ENCODE assay signal across 21 cellular contexts in genomic region chr7:28356619-28357018, GRCh38. TPM values are rescaled to one million over a fixed set of nuclear protein-coding genes. Genes with fewer than 3 reads are reported as not detected.
DNase-seq lines count a peak whose midpoint lies in the region; ATAC-seq lines count a peak whose summit lies in the region.
"Had no signal": no experiment of that assay in that cellular context is flagged by ENCODE, and none has a peak within 500 bp of the region (broad histone marks: within the 10 kb centered on the region; RNA-seq: fewer than 3 reads in every experiment).

No MANE protein-coding gene starts in this region.

- H3K4me1 Mint-ChIP-seq in CD4-positive, alpha-beta memory T cell: peaks cover 0 to 1% (median 0%) of the 10 kb centered on the region in 4 donors
- H3K4me1 Mint-ChIP-seq in activated naive CD8-positive, alpha-beta T cell treated with anti-CD3 and anti-CD28 coated beads for 36 hours: no peaks in the 10 kb centered on the region
- H3K4me1 Mint-ChIP-seq: activated B cell treated with CpG ODN at 0.5 μM for 24 hours; natural killer cell; stimulated activated naive CD8-positive, alpha-beta T cell treated with anti-CD3 and anti-CD28 coated beads, Interleukin-15, amount 100 ng/mL, for 72 hours had no signal

- no peaks in the 10 kb centered on the region for H3K9me3 ChIP-seq in CD4-positive, alpha-beta memory T cell (ENCODE audit: control insufficient read depth in 1 of 2, low read length in 2 of 2)

- no peaks in the 10 kb centered on the region for H3K36me3 Mint-ChIP-seq in CD4-positive, alpha-beta memory T cell
- H3K36me3 Mint-ChIP-seq in activated naive CD8-positive, alpha-beta T cell treated with anti-CD3 and anti-CD28 coated beads for 36 hours: no peaks in the 10 kb centered on the region
- H3K36me3 Mint-ChIP-seq: brain, natural killer cell, T-cell had no signal

- CTCF ChIA-PET in CD4-positive, alpha-beta memory T cell (lab: Charles Lee; ENCODE audit: partially characterized antibody): no interaction called here

- H3K4me3 Mint-ChIP-seq in CD4-positive, alpha-beta memory T cell: no peak overlapping the region
- H3K4me3 Mint-ChIP-seq in activated naive CD8-positive, alpha-beta T cell treated with anti-CD3 and anti-CD28 coated beads for 36 hours: no peak overlapping the region
- H3K4me3 Mint-ChIP-seq: activated B cell treated with CpG ODN at 0.5 μM for 24 hours; activated T-cell treated with anti-CD3 and anti-CD28 coated beads, Interleukin-2, amount 50 U/mL, for 4 hours; brain; CD4-positive, alpha-beta T cell; IgD-negative memory B cell; natural killer cell; stimulated activated naive CD8-positive, alpha-beta T cell treated with anti-CD3 and anti-CD28 coated beads, Interleukin-15, amount 100 ng/mL, for 72 hours; T-cell had no signal

- no peak overlapping the region for H3K27ac Mint-ChIP-seq in CD4-positive, alpha-beta memory T cell
- H3K27ac Mint-ChIP-seq in activated naive CD8-positive, alpha-beta T cell treated with anti-CD3 and anti-CD28 coated beads for 36 hours: no peak overlapping the region
- H3K27ac Mint-ChIP-seq: activated B cell treated with CpG ODN at 0.5 μM for 24 hours; CD4-positive, alpha-beta T cell; IgD-negative memory B cell; natural killer cell; stimulated activated naive CD8-positive, alpha-beta T cell treated with anti-CD3 and anti-CD28 coated beads, Interleukin-15, amount 100 ng/mL, for 72 hours; T-cell had no signal

- no peaks in the 10 kb centered on the region for H3K27me3 ChIP-seq in CD4-positive, alpha-beta memory T cell (ENCODE audit: insufficient read depth, low read length)

- no peaks in the 10 kb centered on the region for H3K4me1 ChIP-seq in CD4-positive, alpha-beta memory T cell (ENCODE audit: insufficient read depth, low read length)

- H3K4me3 ChIP-seq in CD4-positive, alpha-beta memory T cell (ENCODE audit: low read length in 2 of 2): no peak overlapping the region

- POLR2A ChIA-PET in CD4-positive, alpha-beta memory T cell (lab: Charles Lee; ENCODE audit: partially characterized antibody): no interaction called here

- H3K27me3 Mint-ChIP-seq in CD4-positive, alpha-beta memory T cell: no peaks in the 10 kb centered on the region
- no peaks in the 10 kb centered on the region for H3K27me3 Mint-ChIP-seq in activated naive CD8-positive, alpha-beta T cell treated with anti-CD3 and anti-CD28 coated beads for 36 hours
- H3K27me3 Mint-ChIP-seq: CD4-positive, alpha-beta T cell; IgD-negative memory B cell; stimulated activated naive CD8-positive, alpha-beta T cell treated with anti-CD3 and anti-CD28 coated beads, Interleukin-15, amount 100 ng/mL, for 72 hours had no signal

- no peaks in the 10 kb centered on the region for H3K36me3 ChIP-seq in CD4-positive, alpha-beta memory T cell (ENCODE audit: insufficient read depth, low read length)

- no peaks in the 10 kb centered on the region for H3K9me3 Mint-ChIP-seq in CD4-positive, alpha-beta memory T cell
- H3K9me3 Mint-ChIP-seq in activated naive CD8-positive, alpha-beta T cell treated with anti-CD3 and anti-CD28 coated beads for 36 hours: no peaks in the 10 kb centered on the region
- H3K9me3 Mint-ChIP-seq: activated B cell treated with CpG ODN at 0.5 μM for 24 hours; activated T-cell treated with anti-CD3 and anti-CD28 coated beads, Interleukin-2, amount 50 U/mL, for 4 hours; CD4-positive, alpha-beta T cell; IgD-negative memory B cell; natural killer cell; stimulated activated naive CD8-positive, alpha-beta T cell treated with anti-CD3 and anti-CD28 coated beads, Interleukin-15, amount 100 ng/mL, for 72 hours; T-cell had no signal

- ATAC-seq in left cardiac atrium (peak; percentile 11 to 17), Right ventricle myocardium inferior (no peak)
- ATAC-seq: activated T-cell treated with anti-CD3 and anti-CD28 coated beads, Interleukin-2, amount 50 U/mL, for 4 hours; natural killer cell; stimulated activated naive CD8-positive, alpha-beta T cell treated with anti-CD3 and anti-CD28 coated beads, Interleukin-15, amount 100 ng/mL, for 72 hours; T-cell had no signal

- no peak overlapping the region for H3K27ac ChIP-seq in CD4-positive, alpha-beta memory T cell (ENCODE audit: low read depth, low read length)

- intact Hi-C loops in left cardiac atrium (cut with DNase I): no loop called here
- intact Hi-C loops in Right ventricle myocardium inferior (cut with DNase I): no loop called here
- intact Hi-C loops in CD4-positive, alpha-beta memory T cell (cut with micrococcal nuclease): no loop called here

- DNase-seq in DMS53 (lab: John Stamatoyannopoulos, UW) (peak; percentile 74), DMS53 treated with DMSO at 0.1 percent for 48 hours (lab: John Stamatoyannopoulos, UW; ENCODE audit: unreplicated experiment) (no peak), left cardiac atrium (no peak), Right ventricle myocardium inferior (ENCODE audit: missing footprints) (no peak), SK-N-DZ (ENCODE audit: low spot score) (peak; percentile 56), pons (ENCODE audit: low spot score) (peak; percentile 32)
- no peak for DNase-seq in CD4-positive, alpha-beta memory T cell
- DNase-seq in activated naive CD8-positive, alpha-beta T cell treated with anti-CD3 and anti-CD28 coated beads for 36 hours: no peak
- DNase-seq: 8988T; activated B cell treated with CpG ODN at 0.5 μM for 24 hours; activated CD4-positive, alpha-beta T cell treated with anti-CD3 and anti-CD28 coated beads, Interleukin-2, amount 50 U/mL, for 1 hour; activated naive CD4-positive, alpha-beta T cell; activated T-cell treated with anti-CD3 and anti-CD28 coated beads, Interleukin-2, amount 50 U/mL, for 4 hours; CD4-positive, alpha-beta T cell; natural killer cell; NCI-H1048; small intestine; stimulated activated naive CD8-positive, alpha-beta T cell treated with anti-CD3 and anti-CD28 coated beads, Interleukin-15, amount 100 ng/mL, for 72 hours; T-cell had no signal

RNA-seq across cellular contexts. Expression of gene CREB5, which starts 55.7 kb away (rescaled TPM):
- total RNA-seq in left cardiac atrium (10 to 100 TPM in 1 of 2 donors, 1 to 10 TPM in 1; 7.7 to 11.6 TPM), Right ventricle myocardium inferior (4.8 TPM)
- polyA plus RNA-seq in SK-N-DZ (2014; cell fraction: cytosol; rRNA removed): 0.13 and 2.1 TPM in 2 replicates
- polyA plus RNA-seq in SK-N-DZ (2014; cell fraction: nucleus; rRNA removed): 0.53 and 1.3 TPM in 2 replicates
- not detected for total RNA-seq in CD4-positive, alpha-beta memory T cell
- not detected for polyA plus RNA-seq in CD4-positive, alpha-beta memory T cell
- total RNA-seq in activated naive CD8-positive, alpha-beta T cell treated with anti-CD3 and anti-CD28 coated beads for 36 hours: 1 to 10 TPM; 2.0 to 2.4 TPM

Comparison
In these comparisons a context has a peak if more than half of its experiments do, and no peak if none do; other contexts are left out.
1. DNase-seq: peak in DMS53 (single experiment), SK-N-DZ (single experiment) and pons (single experiment); none in DMS53 treated with DMSO at 0.1 percent for 48 hours (single experiment), left cardiac atrium (single experiment), Right ventricle myocardium inferior (single experiment), CD4-positive, alpha-beta memory T cell (0 of 5) and activated naive CD8-positive, alpha-beta T cell treated with anti-CD3 and anti-CD28 coated beads for 36 hours (single experiment).